25 cellular contexts compared by ENCODE assay signal in the genomic region with DNA sequence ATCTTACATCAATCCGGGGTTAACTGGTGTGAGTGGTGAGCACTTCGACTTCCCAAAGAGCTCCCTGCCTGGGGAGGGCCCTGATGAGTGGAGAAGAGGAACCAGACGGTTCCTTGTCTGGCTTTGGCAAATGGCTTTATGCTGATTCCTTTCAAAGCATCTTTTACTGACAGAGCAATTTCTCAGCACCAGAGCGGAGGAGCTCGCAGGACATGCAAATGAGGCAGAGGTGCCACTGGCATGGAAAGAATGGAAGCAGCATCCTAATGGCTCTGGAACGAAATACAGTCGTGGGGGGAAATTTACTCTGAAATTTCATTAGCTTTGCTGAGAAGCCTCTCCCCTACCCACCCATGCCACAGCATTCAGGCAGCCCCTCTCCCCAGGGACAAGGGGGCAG.
"Had no signal": no experiment of that assay in that cellular context is flagged by ENCODE, and none has a peak within 500 bp of the region (broad histone marks: within the 10 kb centered on the region; RNA-seq: fewer than 3 reads in every experiment).

No MANE protein-coding gene starts in this region.

- H3K27ac Mint-ChIP-seq: dendritic cell treated with granulocyte-macrophage colony-stimulating factor and Interleukin-4, amounts not matched to agents 40 ng/mL and 50 ng/mL, for 4 days; endodermal cell; memory B cell; mesothelial cell of epicardium; naive B cell; natural killer cell treated with Interleukin-12 subunit alpha and Interleukin-12 subunit beta and Interleukin-15 and Interleukin-18, amount 100 ng/mL, for 72 hours; stimulated activated memory B cell treated with anti-CD40 and anti-IgM and Interleukin-4, amounts not matched to agents 10 μg/mL and 1 μg/mL and 100 μg/mL, for 72 hours had no signal

- H3K4me1 Mint-ChIP-seq: memory B cell; naive B cell; stimulated activated memory B cell treated with anti-CD40 and anti-IgM and Interleukin-4, amounts not matched to agents 10 μg/mL and 1 μg/mL and 100 μg/mL, for 72 hours had no signal

- H3K4me3 Mint-ChIP-seq: dendritic cell treated with granulocyte-macrophage colony-stimulating factor and Interleukin-4, amounts not matched to agents 40 ng/mL and 50 ng/mL, for 4 days; endodermal cell; memory B cell; mesothelial cell of epicardium; naive B cell; natural killer cell treated with Interleukin-12 subunit alpha and Interleukin-12 subunit beta and Interleukin-15 and Interleukin-18, amount 100 ng/mL, for 72 hours; stimulated activated memory B cell treated with anti-CD40 and anti-IgM and Interleukin-4, amounts not matched to agents 10 μg/mL and 1 μg/mL and 100 μg/mL, for 72 hours had no signal

- ATAC-seq: esophagus mucosa; gastrocnemius medialis; left ventricle myocardium superior; lower lobe of right lung; mucosa of descending colon; natural killer cell treated with Interleukin-12 subunit alpha and Interleukin-12 subunit beta and Interleukin-15 and Interleukin-18, amount 100 ng/mL, for 72 hours; psoas muscle; right cardiac atrium; stimulated activated memory B cell treated with anti-CD40 and anti-IgM and Interleukin-4, amounts not matched to agents 10 μg/mL and 1 μg/mL and 100 μg/mL, for 72 hours; stimulated activated naive CD8-positive, alpha-beta T cell treated with anti-CD3 and anti-CD28 coated beads, Interleukin-15, Interleukin-2, amounts not matched to agents 100 U/mL and 50 U/mL, for 24 hours had no signal

- H3K36me3 Mint-ChIP-seq: memory B cell; mesothelial cell of epicardium; naive B cell; natural killer cell treated with Interleukin-12 subunit alpha and Interleukin-12 subunit beta and Interleukin-15 and Interleukin-18, amount 100 ng/mL, for 72 hours; stimulated activated memory B cell treated with anti-CD40 and anti-IgM and Interleukin-4, amounts not matched to agents 10 μg/mL and 1 μg/mL and 100 μg/mL, for 72 hours had no signal

- DNase-seq: colonic mucosa; effector CD8-positive, alpha-beta T cell; endodermal cell; foreskin fibroblast; gastrocnemius medialis; head of caudate nucleus; left ventricle myocardium superior; lower lobe of right lung; mucosa of descending colon; naive B cell; occipital lobe; ovary; psoas muscle; right cardiac atrium; spleen; stimulated activated CD4-positive, alpha-beta T cell treated with anti-CD3 and anti-CD28 coated beads, Interleukin-4, amount 100 ng/mL, for 4 hours; stimulated activated naive CD8-positive, alpha-beta T cell treated with anti-CD3 and anti-CD28 coated beads, Interleukin-15, Interleukin-2, amounts not matched to agents 100 U/mL and 50 U/mL, for 24 hours; substantia nigra; upper lobe of left lung had no signal

- H3K9me3 Mint-ChIP-seq: dendritic cell treated with granulocyte-macrophage colony-stimulating factor and Interleukin-4, amounts not matched to agents 40 ng/mL and 50 ng/mL, for 4 days; endodermal cell; memory B cell; mesothelial cell of epicardium; natural killer cell treated with Interleukin-12 subunit alpha and Interleukin-12 subunit beta and Interleukin-15 and Interleukin-18, amount 100 ng/mL, for 72 hours; stimulated activated memory B cell treated with anti-CD40 and anti-IgM and Interleukin-4, amounts not matched to agents 10 μg/mL and 1 μg/mL and 100 μg/mL, for 72 hours had no signal
